In genomic region chr10:47055386-47056382, GRCh38 we compare ENCODE assay signal across 20 cellular contexts.
A peak's percentile ranks its signal among the peaks of the same experiment; 100 is the strongest.
DNase-seq lines count a peak whose midpoint lies in the region; ATAC-seq and TF ChIP-seq lines count a peak whose summit lies in the region.
"Had no signal": no experiment of that assay in that cellular context is flagged by ENCODE, and none has a peak within 500 bp of the region (broad histone marks: within the 10 kb centered on the region; RNA-seq: fewer than 3 reads in every experiment).

No MANE protein-coding gene starts in this region.

- no peak overlapping the region for H3K4me3 ChIP-seq in mesendoderm (ENCODE audit: low read length)
- no peak overlapping the region for H3K4me3 ChIP-seq in upper lobe of right lung
- H3K4me3 ChIP-seq in OCI-LY7 (ENCODE audit: low read depth, low read length, poor library complexity, severe bottlenecking), result no peak overlapping the region
- no peak overlapping the region for H3K4me3 ChIP-seq in hepatocyte
- H3K4me3 ChIP-seq: HAP-1, Peyer's patch had no signal

- no peak overlapping the region for H4K8ac ChIP-seq in mesendoderm (ENCODE audit: low read depth, low read length)

- no peaks in the 10 kb centered on the region for H3K9me3 Mint-ChIP-seq in activated CD8-positive, alpha-beta memory T cell treated with anti-CD3 and anti-CD28 coated beads, Interleukin-2, amount 10 ng/mL, durations not matched to agents 7 days and 5 days (ENCODE audit: low read depth)

- H3K4me1 Mint-ChIP-seq in activated CD8-positive, alpha-beta memory T cell treated with anti-CD3 and anti-CD28 coated beads, Interleukin-2, amount 10 ng/mL, durations not matched to agents 7 days and 5 days, result no peaks in the 10 kb centered on the region
- H3K4me1 Mint-ChIP-seq: CD4-positive, CD25-positive, alpha-beta regulatory T cell had no signal

- H3K9me2 ChIP-seq in OCI-LY7 (ENCODE audit: insufficient read depth, low read length), result no peaks in the 10 kb centered on the region
- H3K9me2 ChIP-seq in hepatocyte (replicated peaks; ENCODE audit: insufficient read depth), result no peaks in the 10 kb centered on the region

- intact Hi-C loops in upper lobe of right lung (cut with DNase I), result no loop called here
- intact Hi-C loops in OCI-LY7 (cut with micrococcal nuclease; ENCODE audit: unreplicated experiment), result no loop called here

- no peaks in the 10 kb centered on the region for H3K36me3 Mint-ChIP-seq in activated CD8-positive, alpha-beta memory T cell treated with anti-CD3 and anti-CD28 coated beads, Interleukin-2, amount 10 ng/mL, durations not matched to agents 7 days and 5 days
- H3K36me3 Mint-ChIP-seq: CD4-positive, CD25-positive, alpha-beta regulatory T cell had no signal

- no peak overlapping the region for H3K4me3 Mint-ChIP-seq in activated CD8-positive, alpha-beta memory T cell treated with anti-CD3 and anti-CD28 coated beads, Interleukin-2, amount 10 ng/mL, durations not matched to agents 7 days and 5 days
- H3K4me3 Mint-ChIP-seq: CD4-positive, CD25-positive, alpha-beta regulatory T cell had no signal

- H2BK15ac ChIP-seq in mesendoderm (replicated peaks; ENCODE audit: low read depth), result no peak overlapping the region

- no peak overlapping the region for H3K23ac ChIP-seq in mesendoderm (ENCODE audit: low read length)

- H3K36me3 ChIP-seq in mesendoderm (ENCODE audit: control insufficient read depth, insufficient read depth, low read length) (no peaks in the 10 kb centered on the region), upper lobe of right lung (no peaks in the 10 kb centered on the region), OCI-LY7 (ENCODE audit: insufficient read depth, low read length) (no peaks in the 10 kb centered on the region), hepatocyte (replicated peaks; ENCODE audit: insufficient read depth, low read depth) (no peaks in the 10 kb centered on the region)
- H3K36me3 ChIP-seq: HAP-1, Peyer's patch had no signal

- TF ChIP-seq CTCF in upper lobe of right lung (IDR thresholded peaks at IDR 0.05) (no peak), OCI-LY7 (conservative IDR thresholded peaks at IDR 0.05; ENCODE audit: low read length) (no peak), hepatocyte (IDR thresholded peaks at IDR 0.05; ENCODE audit: poor library complexity) (no peak)

- peaks cover 3% of the 10 kb centered on the region for H3K27me3 Mint-ChIP-seq in activated CD8-positive, alpha-beta memory T cell treated with anti-CD3 and anti-CD28 coated beads, Interleukin-2, amount 10 ng/mL, durations not matched to agents 7 days and 5 days

- no peak for ATAC-seq in activated CD8-positive, alpha-beta memory T cell treated with anti-CD3 and anti-CD28 coated beads, Interleukin-2, amount 10 ng/mL, durations not matched to agents 7 days and 5 days
- peak; percentile 51 for ATAC-seq in upper lobe of right lung
- no peak for ATAC-seq in HG03439 (IDR thresholded peaks at IDR 0.05; ENCODE audit: unreplicated experiment)

- H3K4me1 ChIP-seq in mesendoderm (ENCODE audit: control insufficient read depth, low read depth, low read length) (no peaks in the 10 kb centered on the region), upper lobe of right lung (no peaks in the 10 kb centered on the region), OCI-LY7 (ENCODE audit: insufficient read depth, low read length, poor library complexity, severe bottlenecking) (no peaks in the 10 kb centered on the region), hepatocyte (ENCODE audit: insufficient read depth) (no peaks in the 10 kb centered on the region)
- H3K4me1 ChIP-seq: HAP-1, Peyer's patch had no signal

- H3K9me3 ChIP-seq in upper lobe of right lung (no peaks in the 10 kb centered on the region), OCI-LY7 (ENCODE audit: low read length) (no peaks in the 10 kb centered on the region), hepatocyte (ENCODE audit: low read depth) (no peaks in the 10 kb centered on the region)
- H3K9me3 ChIP-seq: HAP-1, Peyer's patch had no signal

- CTCF ChIA-PET in activated CD8-positive, alpha-beta memory T cell treated with anti-CD3 and anti-CD28 coated beads, Interleukin-2, amount 10 ng/mL, durations not matched to agents 7 days and 5 days (lab: Charles Lee), result interaction anchor here (0.9 kb wide), 2 partner anchors 8 to 256 kb away, joined by 3 read pairs; no protein-coding TSS in a partner anchor
- CTCF ChIA-PET in OCI-LY7 (lab: Charles Lee; ENCODE audit: unreplicated experiment), result no interaction called here

- H2AK5ac ChIP-seq in mesendoderm (ENCODE audit: low read length), result no peak overlapping the region

- no peaks in the 10 kb centered on the region for H4K20me1 ChIP-seq in OCI-LY7 (ENCODE audit: insufficient read depth, low read length)
- H4K20me1 ChIP-seq in hepatocyte (ENCODE audit: insufficient read depth, poor library complexity, severe bottlenecking), result no peaks in the 10 kb centered on the region

- no peaks in the 10 kb centered on the region for H3K27me3 ChIP-seq in mesendoderm (ENCODE audit: insufficient read depth, low read length, poor library complexity)
- H3K27me3 ChIP-seq in upper lobe of right lung, result no peaks in the 10 kb centered on the region
- H3K27me3 ChIP-seq in hepatocyte, result no peaks in the 10 kb centered on the region
- H3K27me3 ChIP-seq: Peyer's patch had no signal

- no CpG with 5 or more reads among the region's 10 CpGs for WGBS in mesendoderm (ENCODE audit: extremely low coverage, insufficient coverage, low lambda C conversion rate)
- 84% methylated on average over 10 of the region's 10 CpGs for WGBS in hepatocyte (ENCODE audit: low lambda C conversion rate, missing lambda C conversion rate)

- POLR2A ChIA-PET in OCI-LY7 (lab: Charles Lee), result no interaction called here

- peak; percentile 38 for DNase-seq in activated CD8-positive, alpha-beta memory T cell treated with anti-CD3 and anti-CD28 coated beads for 24 hours
- DNase-seq in activated CD8-positive, alpha-beta memory T cell treated with anti-CD3 and anti-CD28 coated beads, Interleukin-2, amount 10 ng/mL, durations not matched to agents 7 days and 5 days, result no peak
- DNase-seq in cerebellar cortex (ENCODE audit: low spot score) (peak; percentile 1), mesendoderm (peak; percentile 56), upper lobe of right lung (no peak), OCI-LY7 (ENCODE audit: low spot score) (no peak), hepatocyte (ENCODE audit: low spot score) (no peak)
- DNase-seq: 8988T; CD4-positive, CD25-positive, alpha-beta regulatory T cell; COR-L47; DMS 273 treated with DMSO at 0.1 percent for 48 hours; GDM1; NCI-H1092; NCI-H1436 treated with DMSO at 0.1 percent for 48 hours; NCI-H2029; NCI-H2171; NCI-H526 treated with DMSO at 0.1 percent for 48 hours; Peyer's patch had no signal

- H4K5ac ChIP-seq in mesendoderm (ENCODE audit: low read length), result no peak overlapping the region

- H3K56ac ChIP-seq in mesendoderm (ENCODE audit: low read length), result no peak overlapping the region

- H3K9ac ChIP-seq in mesendoderm (ENCODE audit: low read length), result no peak overlapping the region

- BruUV-seq in OCI-LY7 (replicated peaks; lab: Mats Ljungman, UMichigan), result no TSS peak

- no peaks in the 10 kb centered on the region for H3K79me1 ChIP-seq in mesendoderm (ENCODE audit: low read length)

- H2BK120ac ChIP-seq in mesendoderm (ENCODE audit: low read depth, low read length), result no peak overlapping the region

- H3K4ac ChIP-seq in mesendoderm (ENCODE audit: low read depth, low read length), result no peak overlapping the region

- H2AFZ ChIP-seq in OCI-LY7 (ENCODE audit: low read length) (no peak overlapping the region), hepatocyte (no peak overlapping the region)

- H3K4me2 ChIP-seq in mesendoderm (ENCODE audit: low read length) (no peak overlapping the region), OCI-LY7 (ENCODE audit: low read length) (no peak overlapping the region), hepatocyte (no peak overlapping the region)

- H2BK5ac ChIP-seq in mesendoderm (ENCODE audit: low read length), result no peak overlapping the region

- H3K79me2 ChIP-seq in mesendoderm (ENCODE audit: control insufficient read depth, insufficient read depth, low read length) (no peaks in the 10 kb centered on the region), OCI-LY7 (ENCODE audit: insufficient read depth, low read depth, low read length) (no peaks in the 10 kb centered on the region), hepatocyte (no peaks in the 10 kb centered on the region)

- H3K18ac ChIP-seq in mesendoderm (ENCODE audit: low read length), result no peak overlapping the region

- H3K27ac ChIP-seq in mesendoderm (ENCODE audit: low read depth, low read length), result no peak overlapping the region
- no peak overlapping the region for H3K27ac ChIP-seq in upper lobe of right lung
- no peak overlapping the region for H3K27ac ChIP-seq in OCI-LY7 (ENCODE audit: low read depth, low read length, poor library complexity, severe bottlenecking)
- no peak overlapping the region for H3K27ac ChIP-seq in hepatocyte
- H3K27ac ChIP-seq: Peyer's patch had no signal

- H3K27ac Mint-ChIP-seq in activated CD8-positive, alpha-beta memory T cell treated with anti-CD3 and anti-CD28 coated beads, Interleukin-2, amount 10 ng/mL, durations not matched to agents 7 days and 5 days, result no peak overlapping the region
- H3K27ac Mint-ChIP-seq: CD4-positive, CD25-positive, alpha-beta regulatory T cell had no signal

Comparison
In these comparisons a context has a peak if more than half of its experiments do, and no peak if none do; other contexts are left out.
1. DNase-seq: peak in activated CD8-positive, alpha-beta memory T cell treated with anti-CD3 and anti-CD28 coated beads for 24 hours (single experiment), cerebellar cortex (single experiment) and mesendoderm (single experiment); none in activated CD8-positive, alpha-beta memory T cell treated with anti-CD3 and anti-CD28 coated beads, Interleukin-2, amount 10 ng/mL, durations not matched to agents 7 days and 5 days (single experiment), upper lobe of right lung (single experiment), OCI-LY7 (single experiment) and hepatocyte (single experiment).